ENCODE assay signal across 9 cellular contexts in the genomic region with DNA sequence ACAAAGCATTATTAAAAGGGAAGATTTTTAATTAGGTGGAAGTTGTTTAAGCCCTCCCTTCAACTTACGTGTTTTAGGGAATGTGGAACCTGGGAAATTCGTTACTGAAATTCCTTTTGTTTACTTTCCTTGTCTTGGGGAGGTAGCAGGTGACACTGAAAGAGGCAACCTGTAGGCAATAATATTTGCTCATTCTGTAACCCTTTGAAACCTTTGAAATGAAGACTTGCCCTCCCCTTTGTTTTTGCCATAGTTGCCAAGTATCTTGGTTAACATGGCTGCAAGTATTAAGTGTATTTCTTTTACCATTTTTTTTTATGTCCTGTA. TPM values are rescaled to one million over a fixed set of nuclear protein-coding genes. Genes with fewer than 3 reads are reported as not detected.
DNase-seq lines count a peak whose midpoint lies in the region; ATAC-seq, FAIRE-seq and TF ChIP-seq lines count a peak whose summit lies in the region.
"Had no signal": no experiment of that assay in that cellular context is flagged by ENCODE, and none has a peak within 500 bp of the region (broad histone marks: within the 10 kb centered on the region; RNA-seq: fewer than 3 reads in every experiment).

No MANE protein-coding gene starts in this region.

- WGBS in heart right ventricle, 2 donors = 63 to 79% methylated on average over 2 of the region's 2 CpGs
- WGBS in K562 (ENCODE audit: insufficient coverage, low coverage, missing lambda C conversion rate) = 36% methylated on average over 2 of the region's 2 CpGs
- 20% methylated on average over 1 of the region's 2 CpGs; no CpG with 5 or more reads in 1 of the 2 experiments for WGBS in mesodermal cell (ENCODE audit: insufficient coverage in 2 of 2), 2 experiments
- 62 to 64% methylated on average over 2 of the region's 2 CpGs for WGBS in upper lobe of left lung, 2 donors
- 15 to 57% (median 24%) methylated on average over 2 of the region's 2 CpGs for WGBS in small intestine, 3 donors

- TF ChIP-seq POLR2A in K562 (conservative IDR thresholded peaks at IDR 0.05) = no peak
- no peak for TF ChIP-seq POLR2A in upper lobe of left lung (IDR thresholded peaks at IDR 0.05)

- BruUV-seq in K562 (replicated peaks; lab: Mats Ljungman, UMichigan) = no TSS peak

- DNase-seq in heart right ventricle (no peak), left cardiac atrium (no peak), K562 (ENCODE audit: extremely low read depth in 1 of 4, low spot score in 3 of 4) (no peak), upper lobe of left lung (no peak), kidney tubule cell (ENCODE audit: low spot score) (no peak), SW 1271 (lab: John Stamatoyannopoulos, UW) (no peak), small intestine (no peak)
- DNase-seq: stimulated activated CD4-positive, alpha-beta T cell treated with anti-CD3 and anti-CD28 coated beads, Interleukin-2, amount 100 ng/mL, for 48 hours had no signal

- POLR2A ChIA-PET in K562 (lab: Yijun Ruan, JAX) = interaction anchor here (0.7 to 5.3 kb wide), 5 partner anchors 11 to 151 kb away, joined by 3 to 33 read pairs (median 9); no protein-coding TSS in a partner anchor

- intact Hi-C loops in heart right ventricle (cut with DNase I) (loop anchor here in 9 of 10 donors (2.0 to 10.0 kb wide), 8 partner anchors 52 to 540 kb away; partner anchors contain the start of gene RCAN1 (in 1 of the 9)), left cardiac atrium (cut with DNase I) (loop anchor here in 1 of 2 donors (5.0 to 10.0 kb wide), 3 partner anchors 130 to 272 kb away; no protein-coding TSS in a partner anchor), K562 (cut with micrococcal nuclease) (loop anchor here (10.0 kb wide), 1 partner anchor 130 kb away; no protein-coding TSS in a partner anchor)

- no peak for TF ChIP-seq EP300 in K562 (IDR thresholded peaks at IDR 0.05; ENCODE audit: low read length)
- no peak for TF ChIP-seq EP300 in upper lobe of left lung (IDR thresholded peaks at IDR 0.05)

- H3K79me2 ChIP-seq in K562 (ENCODE audit: control insufficient read depth, insufficient read depth, low read length) = peaks cover 59% of the 10 kb centered on the region

- H3K27ac ChIP-seq in heart right ventricle = no peak overlapping the region
- H3K27ac ChIP-seq in K562 (ENCODE audit: extremely low read depth, low read depth, low read length) = peak overlapping the region; percentile 74; the same call in 2 of the 3 replicates
- no peak overlapping the region for H3K27ac ChIP-seq in mesodermal cell (ENCODE audit: low read depth, low read length, severe bottlenecking)
- H3K27ac ChIP-seq in upper lobe of left lung = peak overlapping the region in 3 of 4 donors; percentile 13 to 91 (median 59)
- no peak overlapping the region for H3K27ac ChIP-seq in small intestine (ENCODE audit: low read depth in 1 of 2, low read length in 1 of 2)

- no peak for FAIRE-seq in K562 (lab: Jason Lieb, UNC)
- no peak for FAIRE-seq in small intestine (lab: Jason Lieb, UNC)

- H3K4me2 ChIP-seq in K562 (ENCODE audit: insufficient read depth, low read length) = peak overlapping the region; percentile 83

- H3K9ac ChIP-seq in K562 (ENCODE audit: insufficient read depth in 1 of 2, low read depth in 2 of 2, low read length in 2 of 2) = peak overlapping the region in 1 of 2 experiments; percentile 77; a peak in 2 of 4 replicates

- H2AFZ ChIP-seq in K562 (ENCODE audit: low read depth, low read length) = no peak overlapping the region

- peak overlapping the region in 8 of 10 donors; percentile 58 to 84 (median 79) for H3K4me3 ChIP-seq in heart right ventricle
- H3K4me3 ChIP-seq in K562 = peak overlapping the region; percentile 65; the same call in 1 of the 2 replicates
- peak overlapping the region; percentile 87 for H3K4me3 ChIP-seq in mesodermal cell (ENCODE audit: extremely low read depth, insufficient read depth, low read length, poor library complexity, severe bottlenecking)
- H3K4me3 ChIP-seq in upper lobe of left lung = peak overlapping the region in 3 of 4 donors; percentile 87 to 95 (median 90)
- H3K4me3 ChIP-seq in small intestine (ENCODE audit: low read depth in 1 of 2, low read length in 2 of 2) = peak overlapping the region in 1 of 2 donors; percentile 87

- no peaks in the 10 kb centered on the region for H3K9me1 ChIP-seq in K562 (ENCODE audit: control insufficient read depth, insufficient read depth, low read length)

- H3K36me3 ChIP-seq in heart right ventricle (no peaks in the 10 kb centered on the region), K562 (ENCODE audit: control insufficient read depth, insufficient read depth, low read length) (peaks cover 43% of the 10 kb centered on the region), mesodermal cell (ENCODE audit: control insufficient read depth, insufficient read depth, low read length) (peaks cover 49% of the 10 kb centered on the region), upper lobe of left lung (no peaks in the 10 kb centered on the region), small intestine (ENCODE audit: control insufficient read depth in 2 of 2, insufficient read depth in 2 of 2, low read length in 2 of 2) (no peaks in the 10 kb centered on the region)

- no peak for ATAC-seq in heart right ventricle
- no peak for ATAC-seq in left cardiac atrium
- no peak for ATAC-seq in K562
- ATAC-seq in upper lobe of left lung (ENCODE audit: low FRiP score in 2 of 2) = no peak

- CTCF ChIA-PET in K562 (lab: Yijun Ruan, JAX; ENCODE audit: low intra/inter-chr PET ratio) = interaction anchor here (0.7 kb wide), 1 partner anchor 54 kb away, joined by 3 read pairs; no protein-coding TSS in a partner anchor

- peaks cover 0 to 64% (median 45%) of the 10 kb centered on the region in 9 donors for H3K4me1 ChIP-seq in heart right ventricle
- H3K4me1 ChIP-seq in K562 (replicated peaks in 1 of 2; ENCODE audit: control insufficient read depth in 2 of 2, insufficient read depth in 2 of 2, low read length in 2 of 2) = peaks cover 9 to 37% of the 10 kb centered on the region in 2 experiments; a peak in 4 of 5 replicates
- peaks cover 19% of the 10 kb centered on the region for H3K4me1 ChIP-seq in mesodermal cell (ENCODE audit: control insufficient read depth, insufficient read depth, low read length, poor library complexity, severe bottlenecking)
- H3K4me1 ChIP-seq in upper lobe of left lung = peaks cover 16 to 59% (median 43%) of the 10 kb centered on the region in 4 donors
- H3K4me1 ChIP-seq in small intestine (ENCODE audit: control insufficient read depth in 2 of 2, insufficient read depth in 1 of 2, low read depth in 1 of 2, low read length in 1 of 2) = peaks cover 0 to 11% of the 10 kb centered on the region in 2 donors

- TF ChIP-seq RAD21 in K562 (CRISPR knock-in tag; conservative IDR thresholded peaks at IDR 0.05 in 1 of 2, IDR thresholded peaks at IDR 0.05 in 1 of 2) = 0 out of 4 replicates have a peak, but pooled peaks of 1 of the 2 experiments have one; percentile 22

- H3K9me3 ChIP-seq in heart right ventricle (no peaks in the 10 kb centered on the region), K562 (replicated peaks; ENCODE audit: control insufficient read depth, insufficient read depth, low read depth, low read length) (no peaks in the 10 kb centered on the region), mesodermal cell (ENCODE audit: control insufficient read depth, low read length) (no peaks in the 10 kb centered on the region), upper lobe of left lung (no peaks in the 10 kb centered on the region), small intestine (ENCODE audit: control insufficient read depth, low read depth) (no peaks in the 10 kb centered on the region)

- in situ Hi-C loops in K562 (cut with MboI) = no loop called here

- H4K20me1 ChIP-seq in K562 (replicated peaks; ENCODE audit: control insufficient read depth, insufficient read depth, low read length) = peaks cover 8% of the 10 kb centered on the region; the same call in 1 of the 2 replicates

- H3K27me3 ChIP-seq in heart right ventricle = no peaks in the 10 kb centered on the region
- H3K27me3 ChIP-seq in K562 (ENCODE audit: control insufficient read depth in 2 of 2, insufficient read depth in 2 of 2, low read length in 2 of 2) = no peaks in the 10 kb centered on the region
- no peaks in the 10 kb centered on the region for H3K27me3 ChIP-seq in upper lobe of left lung
- H3K27me3 ChIP-seq in small intestine (ENCODE audit: control insufficient read depth in 2 of 2, insufficient read depth in 2 of 2, low read length in 2 of 2) = no peaks in the 10 kb centered on the region

- TF ChIP-seq CTCF in heart right ventricle (IDR thresholded peaks at IDR 0.05) = no peak
- no peak for TF ChIP-seq CTCF in K562 (IDR thresholded peaks at IDR 0.05 in 2 of 3, conservative IDR thresholded peaks at IDR 0.05 in 1 of 3; ENCODE audit: insufficient read depth in 2 of 3, low read depth in 1 of 3, low read length in 3 of 3)
- TF ChIP-seq CTCF in upper lobe of left lung (IDR thresholded peaks at IDR 0.05) = no peak

RNA-seq across cellular contexts. Expression of gene MRPS6, which starts 1.7 kb away (rescaled TPM):
- total RNA-seq in heart right ventricle = 10 to 100 TPM; 32.0 to 68.1 (median 38.4) TPM
- polyA plus RNA-seq in heart right ventricle = 10 to 100 TPM; 38.7 to 51.7 TPM
- 10 to 100 TPM; 54.8 to 67.2 TPM for total RNA-seq in left cardiac atrium
- total RNA-seq in K562 (2011; cell fraction: chromatin; rRNA removed; ENCODE audit: low replicate concordance) = 32.3 and 65.6 TPM in 2 replicates
- 16.3 and 20.5 TPM in 2 replicates for total RNA-seq in K562 (2011; cell fraction: nucleolus; rRNA removed)
- total RNA-seq in K562 (2011; cell fraction: nucleoplasm; rRNA removed) = 51.1 and 85.3 TPM in 2 replicates
- 24.6 and 27.7 TPM in 2 replicates for total RNA-seq in K562 (2014; rRNA removed)
- 32.3 and 41.3 TPM in 2 replicates for total RNA-seq in K562 (2014; rRNA removed; fragmentation: Illumina TruSeq; extraction: Trizol)
- total RNA-seq in K562 (2015; rRNA removed; fragmentation: Illumina TruSeq; extraction: Trizol) = 26.1 and 27.0 TPM in 2 replicates
- total RNA-seq in K562 (2021) = 61.6 and 67.6 TPM in 2 replicates
- 37.8 and 39.8 TPM in 2 replicates for polyA plus RNA-seq in K562 (2011; rRNA removed)
- 32.8 and 39.1 TPM in 2 replicates for polyA plus RNA-seq in K562 (2011; cell fraction: cytosol; rRNA removed)
- 51.4 and 65.2 TPM in 2 replicates for polyA plus RNA-seq in K562 (2011; cell fraction: nucleus; rRNA removed)
- polyA plus RNA-seq in K562 (2012) = 60.8 and 80.0 TPM in 2 replicates
- 68.2 and 72.0 TPM in 2 replicates for polyA plus RNA-seq in K562 (2014; fragmentation: Illumina TruSeq; extraction: Trizol)
- 10 to 100 TPM; 31.5 to 39.3 TPM for polyA plus RNA-seq in K562 (2014; fragmentation: Nextera tagmentation; extraction: Ambion mirVana)
- 51.9 and 55.0 TPM in 2 replicates for polyA plus RNA-seq in K562 (2014; rRNA removed)
- 26.4 and 29.9 TPM in 2 replicates for polyA minus RNA-seq in K562 (2011; rRNA and poly(A)+ RNA removed)
- polyA minus RNA-seq in K562 (2011; cell fraction: cytosol; rRNA and poly(A)+ RNA removed) = 15.9 and 17.2 TPM in 2 replicates
- polyA minus RNA-seq in K562 (2011; cell fraction: nucleus; rRNA and poly(A)+ RNA removed) = 36.5 and 42.4 TPM in 2 replicates
- 172 TPM for polyA plus RNA-seq in mesodermal cell (2013, experiment 1 of 2)
- polyA plus RNA-seq in mesodermal cell (2013, experiment 2 of 2) = 173 TPM
- total RNA-seq in upper lobe of left lung = 10 to 100 TPM; 25.0 to 54.6 (median 41.6) TPM
- polyA plus RNA-seq in small intestine = 10 to 100 TPM; 47.0 to 59.7 (median 57.8) TPM

RNA-seq across cellular contexts. Expression of gene SLC5A3, which starts 1.7 kb away (rescaled TPM):
- 1 to 10 TPM; 1.8 to 7.4 (median 2.8) TPM for total RNA-seq in heart right ventricle
- 1 to 10 TPM in 1 of 2 donors, under 1 TPM in 1; 0.58 to 1.3 TPM for polyA plus RNA-seq in heart right ventricle
- total RNA-seq in left cardiac atrium = 10 to 100 TPM in 1 of 2 donors, 1 to 10 TPM in 1; 6.6 to 13.4 TPM
- 44.3 and 119 TPM in 2 replicates for total RNA-seq in K562 (2011; cell fraction: chromatin; rRNA removed; ENCODE audit: low replicate concordance)
- total RNA-seq in K562 (2011; cell fraction: nucleolus; rRNA removed) = 25.8 and 32.5 TPM in 2 replicates
- total RNA-seq in K562 (2011; cell fraction: nucleoplasm; rRNA removed) = 67.2 and 119 TPM in 2 replicates
- total RNA-seq in K562 (2014; rRNA removed) = 6.9 and 7.6 TPM in 2 replicates
- total RNA-seq in K562 (2014; rRNA removed; fragmentation: Illumina TruSeq; extraction: Trizol) = 16.7 TPM in 2 replicates
- total RNA-seq in K562 (2015; rRNA removed; fragmentation: Illumina TruSeq; extraction: Trizol) = 16.4 and 17.2 TPM in 2 replicates
- total RNA-seq in K562 (2021) = 12.1 and 13.6 TPM in 2 replicates
- 19.4 and 20.6 TPM in 2 replicates for polyA plus RNA-seq in K562 (2011; rRNA removed)
- 3.6 and 12.2 TPM in 2 replicates for polyA plus RNA-seq in K562 (2011; cell fraction: cytosol; rRNA removed)
- polyA plus RNA-seq in K562 (2011; cell fraction: nucleus; rRNA removed) = 30.2 and 47.9 TPM in 2 replicates
- 6.1 and 7.8 TPM in 2 replicates for polyA plus RNA-seq in K562 (2012)
- 6.7 and 9.0 TPM in 2 replicates for polyA plus RNA-seq in K562 (2014; fragmentation: Illumina TruSeq; extraction: Trizol)
- polyA plus RNA-seq in K562 (2014; fragmentation: Nextera tagmentation; extraction: Ambion mirVana) = 1 to 10 TPM; 2.9 to 3.4 TPM
- 5.4 and 7.1 TPM in 2 replicates for polyA plus RNA-seq in K562 (2014; rRNA removed)
- 58.5 and 67.8 TPM in 2 replicates for polyA minus RNA-seq in K562 (2011; rRNA and poly(A)+ RNA removed)
- polyA minus RNA-seq in K562 (2011; cell fraction: cytosol; rRNA and poly(A)+ RNA removed) = 23.0 and 26.3 TPM in 2 replicates
- 61.1 and 106 TPM in 2 replicates for polyA minus RNA-seq in K562 (2011; cell fraction: nucleus; rRNA and poly(A)+ RNA removed)
- polyA plus RNA-seq in mesodermal cell (2013, experiment 1 of 2) = 14.0 TPM
- 13.7 TPM for polyA plus RNA-seq in mesodermal cell (2013, experiment 2 of 2)
- 10 to 100 TPM; 12.1 to 40.8 (median 13.7) TPM for total RNA-seq in upper lobe of left lung
- polyA plus RNA-seq in small intestine = 1 to 10 TPM in 1 of 3 donors, under 1 TPM in 2; 0.54 to 2.2 (median 0.89) TPM

Comparison
In these comparisons a context has a peak if more than half of its experiments do, and no peak if none do; other contexts are left out.
1. H3K27ac ChIP-seq: peak in K562 (single experiment) and upper lobe of left lung (3 of 4); none in heart right ventricle (0 of 10), mesodermal cell (single experiment) and small intestine (0 of 2).